6 cellular contexts compared by ENCODE assay signal in the genomic region with DNA sequence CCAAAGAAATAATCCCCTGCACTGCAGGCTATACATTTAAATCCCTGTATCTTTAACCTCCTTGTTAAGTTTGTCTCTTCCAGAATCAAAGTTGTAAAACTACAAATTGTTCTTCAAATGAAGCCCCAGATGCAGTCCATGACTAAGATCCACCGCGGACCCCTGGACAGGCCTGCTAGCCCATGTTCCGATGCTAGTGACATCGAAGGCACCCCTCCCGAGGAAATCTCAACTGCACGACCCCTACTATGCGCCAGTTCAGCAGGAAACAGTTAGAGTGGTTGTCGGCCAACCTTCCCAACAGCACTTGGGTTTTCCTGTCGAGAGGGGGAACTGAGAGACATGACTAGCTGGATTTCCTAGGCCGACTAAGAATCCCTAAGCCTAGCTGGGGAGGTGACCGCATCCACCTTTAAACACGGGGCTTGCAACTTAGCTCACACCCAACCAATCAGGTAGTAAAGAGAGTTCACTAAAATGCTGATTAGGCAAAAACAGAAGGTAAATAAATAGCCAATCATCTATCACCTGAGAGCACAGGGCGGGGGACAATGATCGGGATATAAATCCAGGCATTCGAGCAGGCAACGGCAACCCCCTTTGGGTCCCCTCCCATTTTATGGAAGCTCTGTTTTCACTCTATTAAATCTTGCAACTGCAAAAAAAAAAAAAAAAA.
A peak's percentile ranks its signal among the peaks of the same experiment; 100 is the strongest.
DNase-seq lines count a peak whose midpoint lies in the region; ATAC-seq, FAIRE-seq and TF ChIP-seq lines count a peak whose summit lies in the region.
"Not testable (repeated sequence)": the region's sequence is repeated elsewhere in the genome, so short reads cannot be mapped to it uniquely, and the experiment has no call there.

No MANE protein-coding gene starts in this region.

- not testable (repeated sequence) for H2AFZ ChIP-seq in IMR-90 (replicated peaks; ENCODE audit: low read length, poor library complexity); K562 (ENCODE audit: low read depth, low read length); H1 (ENCODE audit: low read length); HepG2 (ENCODE audit: low read length)

- H3K18ac ChIP-seq in IMR-90 (ENCODE audit: low read depth, low read length); H1 (ENCODE audit: extremely low read depth, low read length): not testable (repeated sequence)

- H3K56ac ChIP-seq in IMR-90 (ENCODE audit: extremely low read depth, insufficient read depth, low read length); H1 (replicated peaks; ENCODE audit: insufficient read length, low read depth, low read length): not testable (repeated sequence)

- WGBS in A549 (ENCODE audit: missing lambda C conversion rate): 45% methylated on average over 15 of the region's 16 CpGs
- 82% methylated on average over 2 of the region's 16 CpGs; no CpG with 5 or more reads in 1 of the 2 experiments for WGBS in IMR-90 (ENCODE audit: extremely low coverage in 2 of 2, insufficient read length in 1 of 2), 2 experiments
- WGBS in K562 (ENCODE audit: insufficient coverage, low coverage, missing lambda C conversion rate): under 1% methylated on average over 16 of the region's 16 CpGs
- 94% methylated on average over 16 of the region's 16 CpGs; no CpG with 5 or more reads in 1 of the 2 experiments for WGBS in H1 (ENCODE audit: extremely low coverage in 1 of 2, insufficient coverage in 1 of 2, insufficient read length in 1 of 2, insufficient replicate concordance in 2 of 2, low coverage in 1 of 2, low lambda C conversion rate in 2 of 2, missing lambda C conversion rate in 1 of 2), 2 experiments
- 96% methylated on average over 16 of the region's 16 CpGs for WGBS in HepG2 (ENCODE audit: low lambda C conversion rate)

- not testable (repeated sequence) for H3K27me3 ChIP-seq in IMR-90 (ENCODE audit: control insufficient read depth, insufficient read depth, low read length); K562 (ENCODE audit: control insufficient read depth in 2 of 2, insufficient read depth in 2 of 2, low read length in 2 of 2); H1 (replicated peaks in 1 of 4; ENCODE audit: control insufficient read depth in 3 of 4, extremely low read depth in 1 of 4, insufficient read depth in 3 of 4, low read length in 3 of 4); HepG2 (ENCODE audit: control insufficient read depth in 1 of 2, insufficient read depth in 2 of 2, low read length in 2 of 2)

- H4K5ac ChIP-seq in IMR-90 (ENCODE audit: low read depth, low read length); H1 (ENCODE audit: insufficient read length, low read depth, low read length): not testable (repeated sequence)

- H3K27ac ChIP-seq in A549; IMR-90 (ENCODE audit: insufficient read depth, low read length); K562 (ENCODE audit: extremely low read depth, low read depth, low read length); H1 (ENCODE audit: low read depth, low read length): not testable (repeated sequence)
- H3K27ac ChIP-seq in HepG2 (ENCODE audit: extremely low read length, insufficient read depth, low read length): peak overlapping the region; percentile 87

- not testable (repeated sequence) for H4K20me1 ChIP-seq in IMR-90 (ENCODE audit: insufficient read depth, low read length); K562 (replicated peaks; ENCODE audit: control insufficient read depth, insufficient read depth, low read length); H1 (replicated peaks in 1 of 2; ENCODE audit: control insufficient read depth in 1 of 2, insufficient read depth in 2 of 2, low read length in 2 of 2); HepG2 (ENCODE audit: insufficient read depth, low read length)

- H2BK120ac ChIP-seq in IMR-90 (ENCODE audit: low read depth, low read length); H1 (replicated peaks; ENCODE audit: low read depth, low read length): not testable (repeated sequence)

- CTCF ChIA-PET in A549 (lab: Yijun Ruan, JAX); IMR-90 (lab: Yijun Ruan, JAX); K562 (lab: Yijun Ruan, JAX; ENCODE audit: low intra/inter-chr PET ratio); HepG2 (lab: Yijun Ruan, JAX; ENCODE audit: low intra/inter-chr PET ratio, low total read pairs): not testable (repeated sequence)
- CTCF ChIA-PET in H1 (lab: Charles Lee; ENCODE audit: partially characterized antibody): interaction anchor here (0.6 to 2.8 kb wide), 5 partner anchors 10 to 67 kb away, joined by 3 to 11 read pairs (median 4); no protein-coding TSS in a partner anchor

- H3K4me1 ChIP-seq in A549; IMR-90 (ENCODE audit: control insufficient read depth, insufficient read depth, low read length); K562 (replicated peaks in 1 of 2; ENCODE audit: control insufficient read depth in 2 of 2, insufficient read depth in 2 of 2, low read length in 2 of 2); H1 (replicated peaks in 1 of 4; ENCODE audit: control insufficient read depth in 3 of 4, insufficient read depth in 4 of 4, low read length in 3 of 4): not testable (repeated sequence)
- H3K4me1 ChIP-seq in HepG2 (ENCODE audit: insufficient read depth, low read length): peaks cover 34% of the 10 kb centered on the region

- not testable (repeated sequence) for H3K4me3 ChIP-seq in A549; IMR-90 (ENCODE audit: insufficient read depth, low read depth, low read length); K562; H1 (ENCODE audit: extremely low read depth in 1 of 4, insufficient read depth in 2 of 4, low read depth in 3 of 4, low read length in 4 of 4); HepG2 (replicated peaks in 1 of 3; ENCODE audit: insufficient read depth in 1 of 3, low read depth in 2 of 3, low read length in 3 of 3)

- not testable (repeated sequence) for TF ChIP-seq CTCF in A549 (IDR thresholded peaks at IDR 0.05); IMR-90 (conservative IDR thresholded peaks at IDR 0.05; ENCODE audit: low read depth, low read length); K562 (IDR thresholded peaks at IDR 0.05 in 2 of 3, conservative IDR thresholded peaks at IDR 0.05 in 1 of 3; ENCODE audit: insufficient read depth in 2 of 3, low read depth in 1 of 3, low read length in 3 of 3); H1 (IDR thresholded peaks at IDR 0.05; ENCODE audit: control extremely low read depth in 1 of 3, insufficient read depth in 1 of 3, low read depth in 1 of 3, low read length in 3 of 3); HepG2 (CRISPR knock-in tag; IDR thresholded peaks at IDR 0.05)

- not testable (repeated sequence) for H3K9me3 ChIP-seq in A549; IMR-90 (ENCODE audit: control insufficient read depth, insufficient read depth, low read length); K562 (replicated peaks; ENCODE audit: control insufficient read depth, insufficient read depth, low read depth, low read length); H1 (ENCODE audit: insufficient read depth in 2 of 2, low read depth in 1 of 2, low read length in 1 of 2); HepG2 (ENCODE audit: low read length)

- not testable (repeated sequence) for H3K9ac ChIP-seq in IMR-90 (ENCODE audit: low read depth, low read length); K562 (ENCODE audit: insufficient read depth in 1 of 2, low read depth in 2 of 2, low read length in 2 of 2); H1 (replicated peaks in 1 of 4; ENCODE audit: extremely low read depth in 1 of 4, low read depth in 3 of 4, low read length in 3 of 4); HepG2 (ENCODE audit: insufficient read depth, low read depth, low read length)

- POLR2A ChIA-PET in A549 (lab: Yijun Ruan, JAX); IMR-90 (lab: Charles Lee; ENCODE audit: unreplicated experiment); K562 (lab: Yijun Ruan, JAX); H1 (lab: Charles Lee; ENCODE audit: partially characterized antibody); HepG2 (lab: Yijun Ruan, JAX): not testable (repeated sequence)

- not testable (repeated sequence) for H3K23me2 ChIP-seq in H1 (ENCODE audit: low read depth, low read length)

- not testable (repeated sequence) for DNase-seq in A549 (ENCODE audit: low read depth in 1 of 2, low spot score in 1 of 2); IMR-90; K562 (ENCODE audit: extremely low read depth in 1 of 4, low spot score in 3 of 4); H1 (ENCODE audit: low read depth in 1 of 2, low spot score in 2 of 2); HepG2 (ENCODE audit: low spot score)
- DNase-seq in posterior vena cava (ENCODE audit: low spot score): peak; percentile 72

- not testable (repeated sequence) for FAIRE-seq in A549 (lab: Jason Lieb, UNC); K562 (lab: Jason Lieb, UNC); H1 (lab: Jason Lieb, UNC); HepG2 (lab: Jason Lieb, UNC)

- dilution Hi-C loops in IMR-90 (cut with HindIII; ENCODE audit: low sequenced_read_pairs, unreplicated experiment): not testable (repeated sequence)

- not testable (repeated sequence) for ATAC-seq in A549; IMR-90 (ENCODE audit: low read depth); K562; HepG2

- H3K14ac ChIP-seq in IMR-90 (replicated peaks; ENCODE audit: low read depth, low read length); H1 (ENCODE audit: insufficient read length): not testable (repeated sequence)

- not testable (repeated sequence) for H3K9me1 ChIP-seq in IMR-90 (ENCODE audit: insufficient read depth, low read length); K562 (ENCODE audit: control insufficient read depth, insufficient read depth, low read length)

- H2AK5ac ChIP-seq in IMR-90 (ENCODE audit: low read depth, low read length); H1 (ENCODE audit: low read depth, low read length): not testable (repeated sequence)

- H3K4me2 ChIP-seq in A549; IMR-90 (ENCODE audit: low read depth, low read length); K562 (ENCODE audit: insufficient read depth, low read length); H1 (ENCODE audit: insufficient read depth in 1 of 2, low read depth in 2 of 2, low read length in 2 of 2); HepG2 (ENCODE audit: low read depth, low read length): not testable (repeated sequence)

- H2BK15ac ChIP-seq in IMR-90 (ENCODE audit: low read depth, low read length); H1 (ENCODE audit: low read length): not testable (repeated sequence)

- not testable (repeated sequence) for H3K79me1 ChIP-seq in IMR-90 (ENCODE audit: low read depth in 1 of 2, low read length in 2 of 2); H1 (ENCODE audit: low read depth, low read length)

- not testable (repeated sequence) for H3K79me2 ChIP-seq in K562 (ENCODE audit: control insufficient read depth, insufficient read depth, low read length); H1 (ENCODE audit: control insufficient read depth in 1 of 2, insufficient read depth in 2 of 2, low read length in 2 of 2); HepG2 (ENCODE audit: insufficient read depth, low read length)

- not testable (repeated sequence) for H2AK9ac ChIP-seq in IMR-90 (replicated peaks; ENCODE audit: low read depth, low read length, poor library complexity)

- not testable (repeated sequence) for H2BK12ac ChIP-seq in H1 (ENCODE audit: low read depth, low read length)

- H3K36me3 ChIP-seq in IMR-90 (ENCODE audit: control insufficient read depth, insufficient read depth, low read length); K562 (ENCODE audit: control insufficient read depth, insufficient read depth, low read length); H1 (ENCODE audit: control insufficient read depth in 2 of 4, insufficient read depth in 4 of 4, low read length in 3 of 4); HepG2 (replicated peaks in 1 of 2; ENCODE audit: control insufficient read depth in 1 of 2, insufficient read depth in 2 of 2, low read length in 2 of 2): not testable (repeated sequence)

- not testable (repeated sequence) for TF ChIP-seq RAD21 in A549 (conservative IDR thresholded peaks at IDR 0.05 in 1 of 2, IDR thresholded peaks at IDR 0.05 in 1 of 2); IMR-90 (IDR thresholded peaks at IDR 0.05; ENCODE audit: low read length); K562 (CRISPR knock-in tag; conservative IDR thresholded peaks at IDR 0.05 in 1 of 2, IDR thresholded peaks at IDR 0.05 in 1 of 2); H1 (IDR thresholded peaks at IDR 0.05 in 1 of 2, conservative IDR thresholded peaks at IDR 0.05 in 1 of 2; ENCODE audit: low read depth in 2 of 2, low read length in 2 of 2); HepG2 (CRISPR knock-in tag; IDR thresholded peaks at IDR 0.05)

- not testable (repeated sequence) for H4K91ac ChIP-seq in IMR-90 (ENCODE audit: insufficient read depth, low read depth, low read length); H1 (replicated peaks; ENCODE audit: insufficient read length, low read length)

- H3K23ac ChIP-seq in IMR-90 (ENCODE audit: low read depth, low read length); H1 (ENCODE audit: insufficient read length): not testable (repeated sequence)

- not testable (repeated sequence) for H2BK5ac ChIP-seq in IMR-90 (ENCODE audit: low read depth, low read length, poor library complexity, severe bottlenecking); H1 (ENCODE audit: low read depth, low read length)

- in situ Hi-C loops in IMR-90 (cut with MboI; ENCODE audit: low sequenced_read_pairs); K562 (cut with MboI); HepG2 (cut with HindIII; ENCODE audit: extremely low pct_ligation_motif_present, low pct_unique_long_range_greater_than_20kb): not testable (repeated sequence)

- not testable (repeated sequence) for TF ChIP-seq POLR2A in A549 (IDR thresholded peaks at IDR 0.05; ENCODE audit: low read length); IMR-90 (IDR thresholded peaks at IDR 0.05; ENCODE audit: low read depth, low read length); K562 (conservative IDR thresholded peaks at IDR 0.05); H1 (IDR thresholded peaks at IDR 0.05; ENCODE audit: control extremely low read depth in 1 of 2, low read depth in 2 of 2, low read length in 2 of 2); HepG2 (IDR thresholded peaks at IDR 0.05; ENCODE audit: insufficient read depth in 1 of 2, low read depth in 2 of 2, low read length in 2 of 2)

- H4K8ac ChIP-seq in IMR-90 (ENCODE audit: low read depth in 2 of 2, low read length in 2 of 2); H1 (ENCODE audit: extremely low read depth, insufficient read depth, low read length): not testable (repeated sequence)

- not testable (repeated sequence) for H2BK20ac ChIP-seq in IMR-90 (ENCODE audit: low read depth, low read length); H1 (ENCODE audit: low read length)

- not testable (repeated sequence) for BruUV-seq in IMR-90 (replicated peaks; lab: Mats Ljungman, UMichigan); K562 (replicated peaks; lab: Mats Ljungman, UMichigan); HepG2 (replicated peaks; lab: Mats Ljungman, UMichigan)

- H3K4ac ChIP-seq in IMR-90 (ENCODE audit: low read depth, low read length); H1 (replicated peaks; ENCODE audit: insufficient read length, low read depth, low read length): not testable (repeated sequence)

- not testable (repeated sequence) for TF ChIP-seq EP300 in A549 (IDR thresholded peaks at IDR 0.05); K562 (IDR thresholded peaks at IDR 0.05; ENCODE audit: low read length); H1 (IDR thresholded peaks at IDR 0.05; ENCODE audit: borderline replicate concordance in 1 of 2, low read depth in 2 of 2, low read length in 2 of 2); HepG2 (IDR thresholded peaks at IDR 0.05; ENCODE audit: low read depth in 2 of 2, low read length in 2 of 2); HepG2 (CRISPR knock-in tag; IDR thresholded peaks at IDR 0.05; ENCODE audit: borderline replicate concordance)

- intact Hi-C loops in IMR-90 (cut with micrococcal nuclease); K562 (cut with micrococcal nuclease); posterior vena cava (cut with DNase I): not testable (repeated sequence)
- intact Hi-C loops in HepG2 (cut with micrococcal nuclease; ENCODE audit: unreplicated experiment): loop anchor here (1.0 kb wide), 1 partner anchor 30 kb away; no protein-coding TSS in a partner anchor
